ENCODE assay signal across 1 cellular context in the genomic region with DNA sequence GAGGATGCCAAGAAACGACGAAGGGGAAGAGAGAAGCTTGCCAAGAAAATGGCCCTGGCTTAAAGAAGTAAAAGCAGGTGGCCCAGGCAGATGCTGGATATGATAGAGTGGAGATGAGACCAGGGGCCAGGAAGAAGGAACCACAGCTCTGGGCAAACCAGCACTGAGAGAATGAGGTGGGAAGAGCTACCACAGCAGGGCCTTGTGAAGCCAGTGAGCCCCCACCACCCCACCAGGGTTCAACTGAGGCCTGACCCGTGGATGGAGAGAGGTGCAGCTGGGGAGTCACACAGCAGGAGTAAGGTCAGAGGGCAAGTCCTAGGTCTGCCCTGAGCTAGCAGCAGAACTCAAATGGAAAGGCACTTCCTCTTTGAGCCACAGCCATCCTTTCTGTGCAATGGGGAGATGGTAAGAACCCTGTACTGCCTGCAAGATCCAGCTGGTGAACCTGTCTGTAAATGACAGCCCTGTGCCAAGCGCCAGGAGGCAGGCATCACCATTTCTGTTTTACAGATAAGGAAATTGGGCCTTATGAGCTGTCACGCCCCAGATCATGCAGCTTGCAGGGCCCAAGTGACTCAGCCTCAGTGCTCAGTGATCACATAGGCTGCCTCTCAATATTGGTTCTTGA.
A peak's percentile ranks its signal among the peaks of the same experiment; 100 is the strongest.
TF ChIP-seq lines count a peak whose summit lies in the region.

No MANE protein-coding gene starts in this region.

TF ChIP-seq in K562, 482 proteins besides CTCF, POLR2A, EP300 and RAD21 (continued from another document and continues in another):
- TF ChIP-seq, protein P1, sequence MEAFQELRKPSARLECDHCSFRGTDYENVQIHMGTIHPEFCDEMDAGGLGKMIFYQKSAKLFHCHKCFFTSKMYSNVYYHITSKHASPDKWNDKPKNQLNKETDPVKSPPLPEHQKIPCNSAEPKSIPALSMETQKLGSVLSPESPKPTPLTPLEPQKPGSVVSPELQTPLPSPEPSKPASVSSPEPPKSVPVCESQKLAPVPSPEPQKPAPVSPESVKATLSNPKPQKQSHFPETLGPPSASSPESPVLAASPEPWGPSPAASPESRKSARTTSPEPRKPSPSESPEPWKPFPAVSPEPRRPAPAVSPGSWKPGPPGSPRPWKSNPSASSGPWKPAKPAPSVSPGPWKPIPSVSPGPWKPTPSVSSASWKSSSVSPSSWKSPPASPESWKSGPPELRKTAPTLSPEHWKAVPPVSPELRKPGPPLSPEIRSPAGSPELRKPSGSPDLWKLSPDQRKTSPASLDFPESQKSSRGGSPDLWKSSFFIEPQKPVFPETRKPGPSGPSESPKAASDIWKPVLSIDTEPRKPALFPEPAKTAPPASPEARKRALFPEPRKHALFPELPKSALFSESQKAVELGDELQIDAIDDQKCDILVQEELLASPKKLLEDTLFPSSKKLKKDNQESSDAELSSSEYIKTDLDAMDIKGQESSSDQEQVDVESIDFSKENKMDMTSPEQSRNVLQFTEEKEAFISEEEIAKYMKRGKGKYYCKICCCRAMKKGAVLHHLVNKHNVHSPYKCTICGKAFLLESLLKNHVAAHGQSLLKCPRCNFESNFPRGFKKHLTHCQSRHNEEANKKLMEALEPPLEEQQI (IDR thresholded peaks at IDR 0.05) = no peak
- TF ChIP-seq, protein P2, sequence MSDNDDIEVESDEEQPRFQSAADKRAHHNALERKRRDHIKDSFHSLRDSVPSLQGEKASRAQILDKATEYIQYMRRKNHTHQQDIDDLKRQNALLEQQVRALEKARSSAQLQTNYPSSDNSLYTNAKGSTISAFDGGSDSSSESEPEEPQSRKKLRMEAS (CRISPR knock-in tag; IDR thresholded peaks at IDR 0.05) = peak; percentile 8; the same call in 1 of the 2 replicates
- TF ChIP-seq L3MBTL2 (IDR thresholded peaks at IDR 0.05) (no peak), TARDBP (IDR thresholded peaks at IDR 0.05) (no peak), SMARCA5 (IDR thresholded peaks at IDR 0.05) (peak; percentile 78; the same call in 1 of the 2 replicates), MYNN (IDR thresholded peaks at IDR 0.05) (peak; percentile 50; the same call in 1 of the 2 replicates), MYNN (CRISPR knock-in tag; IDR thresholded peaks at IDR 0.05) (no peak), ZNF77 (CRISPR knock-in tag; IDR thresholded peaks at IDR 0.05) (no peak), MTF1 (CRISPR knock-in tag; IDR thresholded peaks at IDR 0.05; ENCODE audit: borderline replicate concordance) (no peak), NR2C1 (IDR thresholded peaks at IDR 0.05) (peak; percentile 85), NR2C1 (tag; IDR thresholded peaks at IDR 0.05) (peak; percentile 89), E2F3 (CRISPR knock-in tag; IDR thresholded peaks at IDR 0.05) (no peak), GATAD2B (IDR thresholded peaks at IDR 0.05; ENCODE audit: borderline replicate concordance) (no peak), CBX3 (IDR thresholded peaks at IDR 0.05; ENCODE audit: borderline replicate concordance in 1 of 2, low read length in 2 of 2) (peak in 1 of 2 experiments; percentile 61; a peak in 1 of 3 replicates), ZNF57 (CRISPR knock-in tag; IDR thresholded peaks at IDR 0.05) (no peak), ZNF780A (CRISPR knock-in tag; IDR thresholded peaks at IDR 0.05) (no peak), DPF2 (IDR thresholded peaks at IDR 0.05) (peak; percentile 60; the same call in 1 of the 2 replicates), ZKSCAN1 (IDR thresholded peaks at IDR 0.05; ENCODE audit: low read depth, low read length) (no peak), DMBX1 (CRISPR knock-in tag; IDR thresholded peaks at IDR 0.05; ENCODE audit: borderline replicate concordance) (peak; percentile 53; the same call in 1 of the 2 replicates), HIVEP1 (CRISPR knock-in tag; IDR thresholded peaks at IDR 0.05) (0 out of 2 replicates have a peak, but pooled peaks have one; percentile 19), MEIS2 (IDR thresholded peaks at IDR 0.05; ENCODE audit: partially characterized antibody) (peak; percentile 38)
- TF ChIP-seq, protein P3, sequence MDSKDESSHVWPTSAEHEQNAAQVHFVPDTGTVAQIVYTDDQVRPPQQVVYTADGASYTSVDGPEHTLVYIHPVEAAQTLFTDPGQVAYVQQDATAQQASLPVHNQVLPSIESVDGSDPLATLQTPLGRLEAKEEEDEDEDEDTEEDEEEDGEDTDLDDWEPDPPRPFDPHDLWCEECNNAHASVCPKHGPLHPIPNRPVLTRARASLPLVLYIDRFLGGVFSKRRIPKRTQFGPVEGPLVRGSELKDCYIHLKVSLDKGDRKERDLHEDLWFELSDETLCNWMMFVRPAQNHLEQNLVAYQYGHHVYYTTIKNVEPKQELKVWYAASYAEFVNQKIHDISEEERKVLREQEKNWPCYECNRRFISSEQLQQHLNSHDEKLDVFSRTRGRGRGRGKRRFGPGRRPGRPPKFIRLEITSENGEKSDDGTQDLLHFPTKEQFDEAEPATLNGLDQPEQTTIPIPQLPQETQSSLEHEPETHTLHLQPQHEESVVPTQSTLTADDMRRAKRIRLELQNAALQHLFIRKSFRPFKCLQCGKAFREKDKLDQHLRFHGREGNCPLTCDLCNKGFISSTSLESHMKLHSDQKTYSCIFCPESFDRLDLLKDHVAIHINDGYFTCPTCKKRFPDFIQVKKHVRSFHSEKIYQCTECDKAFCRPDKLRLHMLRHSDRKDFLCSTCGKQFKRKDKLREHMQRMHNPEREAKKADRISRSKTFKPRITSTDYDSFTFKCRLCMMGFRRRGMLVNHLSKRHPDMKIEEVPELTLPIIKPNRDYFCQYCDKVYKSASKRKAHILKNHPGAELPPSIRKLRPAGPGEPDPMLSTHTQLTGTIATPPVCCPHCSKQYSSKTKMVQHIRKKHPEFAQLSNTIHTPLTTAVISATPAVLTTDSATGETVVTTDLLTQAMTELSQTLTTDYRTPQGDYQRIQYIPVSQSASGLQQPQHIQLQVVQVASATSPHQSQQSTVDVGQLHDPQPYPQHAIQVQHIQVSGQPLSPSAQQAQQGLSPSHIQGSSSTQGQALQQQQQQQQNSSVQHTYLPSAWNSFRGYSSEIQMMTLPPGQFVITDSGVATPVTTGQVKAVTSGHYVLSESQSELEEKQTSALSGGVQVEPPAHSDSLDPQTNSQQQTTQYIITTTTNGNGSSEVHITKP (IDR thresholded peaks at IDR 0.05; ENCODE audit: partially characterized antibody) = no peak
- TF ChIP-seq, protein P4, sequence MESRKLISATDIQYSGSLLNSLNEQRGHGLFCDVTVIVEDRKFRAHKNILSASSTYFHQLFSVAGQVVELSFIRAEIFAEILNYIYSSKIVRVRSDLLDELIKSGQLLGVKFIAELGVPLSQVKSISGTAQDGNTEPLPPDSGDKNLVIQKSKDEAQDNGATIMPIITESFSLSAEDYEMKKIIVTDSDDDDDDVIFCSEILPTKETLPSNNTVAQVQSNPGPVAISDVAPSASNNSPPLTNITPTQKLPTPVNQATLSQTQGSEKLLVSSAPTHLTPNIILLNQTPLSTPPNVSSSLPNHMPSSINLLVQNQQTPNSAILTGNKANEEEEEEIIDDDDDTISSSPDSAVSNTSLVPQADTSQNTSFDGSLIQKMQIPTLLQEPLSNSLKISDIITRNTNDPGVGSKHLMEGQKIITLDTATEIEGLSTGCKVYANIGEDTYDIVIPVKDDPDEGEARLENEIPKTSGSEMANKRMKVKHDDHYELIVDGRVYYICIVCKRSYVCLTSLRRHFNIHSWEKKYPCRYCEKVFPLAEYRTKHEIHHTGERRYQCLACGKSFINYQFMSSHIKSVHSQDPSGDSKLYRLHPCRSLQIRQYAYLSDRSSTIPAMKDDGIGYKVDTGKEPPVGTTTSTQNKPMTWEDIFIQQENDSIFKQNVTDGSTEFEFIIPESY (CRISPR knock-in tag; IDR thresholded peaks at IDR 0.05) = no peak
- TF ChIP-seq, protein P5, sequence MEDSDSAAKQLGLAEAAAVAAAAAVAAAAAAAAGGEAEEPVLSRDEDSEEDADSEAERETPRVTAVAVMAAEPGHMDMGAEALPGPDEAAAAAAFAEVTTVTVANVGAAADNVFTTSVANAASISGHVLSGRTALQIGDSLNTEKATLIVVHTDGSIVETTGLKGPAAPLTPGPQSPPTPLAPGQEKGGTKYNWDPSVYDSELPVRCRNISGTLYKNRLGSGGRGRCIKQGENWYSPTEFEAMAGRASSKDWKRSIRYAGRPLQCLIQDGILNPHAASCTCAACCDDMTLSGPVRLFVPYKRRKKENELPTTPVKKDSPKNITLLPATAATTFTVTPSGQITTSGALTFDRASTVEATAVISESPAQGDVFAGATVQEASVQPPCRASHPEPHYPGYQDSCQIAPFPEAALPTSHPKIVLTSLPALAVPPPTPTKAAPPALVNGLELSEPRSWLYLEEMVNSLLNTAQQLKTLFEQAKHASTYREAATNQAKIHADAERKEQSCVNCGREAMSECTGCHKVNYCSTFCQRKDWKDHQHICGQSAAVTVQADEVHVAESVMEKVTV (CRISPR knock-in tag; IDR thresholded peaks at IDR 0.05) = 0 out of 2 replicates have a peak, but pooled peaks have one; percentile 16
- TF ChIP-seq, protein P6, sequence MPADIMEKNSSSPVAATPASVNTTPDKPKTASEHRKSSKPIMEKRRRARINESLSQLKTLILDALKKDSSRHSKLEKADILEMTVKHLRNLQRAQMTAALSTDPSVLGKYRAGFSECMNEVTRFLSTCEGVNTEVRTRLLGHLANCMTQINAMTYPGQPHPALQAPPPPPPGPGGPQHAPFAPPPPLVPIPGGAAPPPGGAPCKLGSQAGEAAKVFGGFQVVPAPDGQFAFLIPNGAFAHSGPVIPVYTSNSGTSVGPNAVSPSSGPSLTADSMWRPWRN (IDR thresholded peaks at IDR 0.05; ENCODE audit: low read depth) = no peak
- TF ChIP-seq, protein P7, sequence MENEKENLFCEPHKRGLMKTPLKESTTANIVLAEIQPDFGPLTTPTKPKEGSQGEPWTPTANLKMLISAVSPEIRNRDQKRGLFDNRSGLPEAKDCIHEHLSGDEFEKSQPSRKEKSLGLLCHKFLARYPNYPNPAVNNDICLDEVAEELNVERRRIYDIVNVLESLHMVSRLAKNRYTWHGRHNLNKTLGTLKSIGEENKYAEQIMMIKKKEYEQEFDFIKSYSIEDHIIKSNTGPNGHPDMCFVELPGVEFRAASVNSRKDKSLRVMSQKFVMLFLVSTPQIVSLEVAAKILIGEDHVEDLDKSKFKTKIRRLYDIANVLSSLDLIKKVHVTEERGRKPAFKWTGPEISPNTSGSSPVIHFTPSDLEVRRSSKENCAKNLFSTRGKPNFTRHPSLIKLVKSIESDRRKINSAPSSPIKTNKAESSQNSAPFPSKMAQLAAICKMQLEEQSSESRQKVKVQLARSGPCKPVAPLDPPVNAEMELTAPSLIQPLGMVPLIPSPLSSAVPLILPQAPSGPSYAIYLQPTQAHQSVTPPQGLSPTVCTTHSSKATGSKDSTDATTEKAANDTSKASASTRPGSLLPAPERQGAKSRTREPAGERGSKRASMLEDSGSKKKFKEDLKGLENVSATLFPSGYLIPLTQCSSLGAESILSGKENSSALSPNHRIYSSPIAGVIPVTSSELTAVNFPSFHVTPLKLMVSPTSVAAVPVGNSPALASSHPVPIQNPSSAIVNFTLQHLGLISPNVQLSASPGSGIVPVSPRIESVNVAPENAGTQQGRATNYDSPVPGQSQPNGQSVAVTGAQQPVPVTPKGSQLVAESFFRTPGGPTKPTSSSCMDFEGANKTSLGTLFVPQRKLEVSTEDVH (IDR thresholded peaks at IDR 0.05; ENCODE audit: low read depth, partially characterized antibody) = no peak
- TF ChIP-seq, protein P8, sequence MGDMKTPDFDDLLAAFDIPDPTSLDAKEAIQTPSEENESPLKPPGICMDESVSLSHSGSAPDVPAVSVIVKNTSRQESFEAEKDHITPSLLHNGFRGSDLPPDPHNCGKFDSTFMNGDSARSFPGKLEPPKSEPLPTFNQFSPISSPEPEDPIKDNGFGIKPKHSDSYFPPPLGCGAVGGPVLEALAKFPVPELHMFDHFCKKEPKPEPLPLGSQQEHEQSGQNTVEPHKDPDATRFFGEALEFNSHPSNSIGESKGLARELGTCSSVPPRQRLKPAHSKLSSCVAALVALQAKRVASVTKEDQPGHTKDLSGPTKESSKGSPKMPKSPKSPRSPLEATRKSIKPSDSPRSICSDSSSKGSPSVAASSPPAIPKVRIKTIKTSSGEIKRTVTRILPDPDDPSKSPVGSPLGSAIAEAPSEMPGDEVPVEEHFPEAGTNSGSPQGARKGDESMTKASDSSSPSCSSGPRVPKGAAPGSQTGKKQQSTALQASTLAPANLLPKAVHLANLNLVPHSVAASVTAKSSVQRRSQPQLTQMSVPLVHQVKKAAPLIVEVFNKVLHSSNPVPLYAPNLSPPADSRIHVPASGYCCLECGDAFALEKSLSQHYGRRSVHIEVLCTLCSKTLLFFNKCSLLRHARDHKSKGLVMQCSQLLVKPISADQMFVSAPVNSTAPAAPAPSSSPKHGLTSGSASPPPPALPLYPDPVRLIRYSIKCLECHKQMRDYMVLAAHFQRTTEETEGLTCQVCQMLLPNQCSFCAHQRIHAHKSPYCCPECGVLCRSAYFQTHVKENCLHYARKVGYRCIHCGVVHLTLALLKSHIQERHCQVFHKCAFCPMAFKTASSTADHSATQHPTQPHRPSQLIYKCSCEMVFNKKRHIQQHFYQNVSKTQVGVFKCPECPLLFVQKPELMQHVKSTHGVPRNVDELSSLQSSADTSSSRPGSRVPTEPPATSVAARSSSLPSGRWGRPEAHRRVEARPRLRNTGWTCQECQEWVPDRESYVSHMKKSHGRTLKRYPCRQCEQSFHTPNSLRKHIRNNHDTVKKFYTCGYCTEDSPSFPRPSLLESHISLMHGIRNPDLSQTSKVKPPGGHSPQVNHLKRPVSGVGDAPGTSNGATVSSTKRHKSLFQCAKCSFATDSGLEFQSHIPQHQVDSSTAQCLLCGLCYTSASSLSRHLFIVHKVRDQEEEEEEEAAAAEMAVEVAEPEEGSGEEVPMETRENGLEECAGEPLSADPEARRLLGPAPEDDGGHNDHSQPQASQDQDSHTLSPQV (IDR thresholded peaks at IDR 0.05) = peak; percentile 87
- TF ChIP-seq, protein P9, sequence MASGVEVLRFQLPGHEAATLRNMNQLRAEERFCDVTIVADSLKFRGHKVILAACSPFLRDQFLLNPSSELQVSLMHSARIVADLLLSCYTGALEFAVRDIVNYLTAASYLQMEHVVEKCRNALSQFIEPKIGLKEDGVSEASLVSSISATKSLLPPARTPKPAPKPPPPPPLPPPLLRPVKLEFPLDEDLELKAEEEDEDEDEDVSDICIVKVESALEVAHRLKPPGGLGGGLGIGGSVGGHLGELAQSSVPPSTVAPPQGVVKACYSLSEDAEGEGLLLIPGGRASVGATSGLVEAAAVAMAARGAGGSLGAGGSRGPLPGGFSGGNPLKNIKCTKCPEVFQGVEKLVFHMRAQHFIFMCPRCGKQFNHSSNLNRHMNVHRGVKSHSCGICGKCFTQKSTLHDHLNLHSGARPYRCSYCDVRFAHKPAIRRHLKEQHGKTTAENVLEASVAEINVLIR (CRISPR knock-in tag; IDR thresholded peaks at IDR 0.05) = peak; percentile 16; the same call in 1 of the 2 replicates
